ENCODE assay signal across 1 cellular context in the genomic region with DNA sequence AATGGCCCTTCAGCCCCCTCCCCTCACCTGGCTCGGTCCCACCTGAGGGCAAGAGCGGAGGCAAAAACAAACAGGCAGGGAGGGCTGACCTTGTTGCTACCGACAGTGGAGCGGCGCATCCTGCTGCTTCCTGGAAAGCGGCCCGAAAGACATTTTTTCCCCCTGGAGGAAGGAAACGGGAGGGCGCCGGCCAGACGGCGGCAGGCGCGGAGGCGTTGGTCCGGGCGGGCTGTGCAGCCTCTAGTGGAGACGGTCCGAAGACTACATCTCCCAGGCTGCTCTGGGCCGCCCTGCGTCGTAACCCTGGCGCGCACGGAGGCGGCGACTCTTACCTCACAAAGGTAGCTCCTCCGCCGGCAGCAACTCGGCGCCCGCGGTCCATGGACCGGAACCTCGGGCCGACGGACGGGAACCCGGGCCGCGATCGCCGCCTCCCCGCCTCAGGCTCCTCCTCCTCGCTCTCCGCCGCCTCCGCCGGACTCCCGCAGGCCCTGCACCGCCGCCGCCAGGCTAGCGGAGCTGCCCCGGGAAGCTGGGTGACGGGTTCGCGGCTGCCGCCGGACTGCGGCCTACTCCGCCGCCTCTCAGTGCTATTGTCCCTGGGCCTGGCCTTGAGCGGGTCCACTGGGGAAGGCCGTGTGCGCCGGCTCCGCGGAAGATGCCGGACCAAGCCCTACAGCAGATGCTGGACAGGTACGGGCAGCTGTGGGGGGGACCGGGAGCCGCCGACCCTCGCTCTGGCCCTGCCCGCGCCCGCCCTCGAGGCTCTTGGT.
TF ChIP-seq lines count a peak whose summit lies in the region.

TSS of gene CPEB3 (minus strand) at position 242 of the 773 bp plus-strand sequence. CDS start 50,728 bp downstream, outside the sequence.
A gene with protein sequence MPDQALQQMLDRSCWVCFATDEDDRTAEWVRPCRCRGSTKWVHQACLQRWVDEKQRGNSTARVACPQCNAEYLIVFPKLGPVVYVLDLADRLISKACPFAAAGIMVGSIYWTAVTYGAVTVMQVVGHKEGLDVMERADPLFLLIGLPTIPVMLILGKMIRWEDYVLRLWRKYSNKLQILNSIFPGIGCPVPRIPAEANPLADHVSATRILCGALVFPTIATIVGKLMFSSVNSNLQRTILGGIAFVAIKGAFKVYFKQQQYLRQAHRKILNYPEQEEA (plus strand): TSS at position 331 of the 773 bp plus-strand sequence. CDS start 328 bp downstream, at position 659.

TF ChIP-seq in H1, 55 proteins besides CTCF, POLR2A, EP300 and RAD21:
- TF ChIP-seq SIX5 (IDR thresholded peaks at IDR 0.05; ENCODE audit: low read depth, low read length) = peak; percentile 76
- peak; percentile 84; the same call in 1 of the 2 replicates for TF ChIP-seq TBP (IDR thresholded peaks at IDR 0.05; ENCODE audit: low read depth, low read length)
- peak; percentile 30 for TF ChIP-seq EZH2 (IDR thresholded peaks at IDR 0.05; ENCODE audit: low read depth, low read length, severe bottlenecking)
- TF ChIP-seq SIN3A (conservative IDR thresholded peaks at IDR 0.05 in 1 of 2, IDR thresholded peaks at IDR 0.05 in 1 of 2; ENCODE audit: low read depth in 1 of 2, low read length in 2 of 2) = peak in 1 of 2 experiments; percentile 88; a peak in 1 of 4 replicates
- TF ChIP-seq GABPA (IDR thresholded peaks at IDR 0.05; ENCODE audit: borderline replicate concordance, insufficient read depth, low read length) = peak; percentile 55; the same call in 1 of the 2 replicates
- no peak for TF ChIP-seq USF2 (IDR thresholded peaks at IDR 0.05; ENCODE audit: low read length)
- TF ChIP-seq SIRT6 (IDR thresholded peaks at IDR 0.05; ENCODE audit: low read length) = no peak
- peak; percentile 58; the same call in 1 of the 2 replicates for TF ChIP-seq SP1 (IDR thresholded peaks at IDR 0.05; ENCODE audit: low read depth, low read length)
- peak; percentile 98 for TF ChIP-seq CREB1 (IDR thresholded peaks at IDR 0.05)
- 0 out of 2 replicates have a peak, but pooled peaks have one; percentile 44 for TF ChIP-seq KDM5A (IDR thresholded peaks at IDR 0.05; ENCODE audit: low read length)
- TF ChIP-seq ZNF274 (IDR thresholded peaks at IDR 0.05; ENCODE audit: borderline replicate concordance, extremely low read depth, low read length) = no peak
- no peak for TF ChIP-seq FOSL1 (IDR thresholded peaks at IDR 0.05; ENCODE audit: insufficient read depth, low read depth, low read length)
- peak; percentile 83 for TF ChIP-seq ASH2L (IDR thresholded peaks at IDR 0.05; ENCODE audit: low read length)
- TF ChIP-seq PHF8 (conservative IDR thresholded peaks at IDR 0.05; ENCODE audit: low read depth, low read length) = peak; percentile 89
- TF ChIP-seq TEAD4 (IDR thresholded peaks at IDR 0.05; ENCODE audit: low read depth, low read length) = 0 out of 2 replicates have a peak, but pooled peaks have one; percentile 9
- TF ChIP-seq, protein P1, sequence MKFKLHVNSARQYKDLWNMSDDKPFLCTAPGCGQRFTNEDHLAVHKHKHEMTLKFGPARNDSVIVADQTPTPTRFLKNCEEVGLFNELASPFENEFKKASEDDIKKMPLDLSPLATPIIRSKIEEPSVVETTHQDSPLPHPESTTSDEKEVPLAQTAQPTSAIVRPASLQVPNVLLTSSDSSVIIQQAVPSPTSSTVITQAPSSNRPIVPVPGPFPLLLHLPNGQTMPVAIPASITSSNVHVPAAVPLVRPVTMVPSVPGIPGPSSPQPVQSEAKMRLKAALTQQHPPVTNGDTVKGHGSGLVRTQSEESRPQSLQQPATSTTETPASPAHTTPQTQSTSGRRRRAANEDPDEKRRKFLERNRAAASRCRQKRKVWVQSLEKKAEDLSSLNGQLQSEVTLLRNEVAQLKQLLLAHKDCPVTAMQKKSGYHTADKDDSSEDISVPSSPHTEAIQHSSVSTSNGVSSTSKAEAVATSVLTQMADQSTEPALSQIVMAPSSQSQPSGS (IDR thresholded peaks at IDR 0.05; ENCODE audit: low read length) = peak; percentile 47; the same call in 1 of the 2 replicates
- TF ChIP-seq TAF1 (IDR thresholded peaks at IDR 0.05; ENCODE audit: low read depth, low read length) = peak; percentile 76; the same call in 1 of the 2 replicates
- TF ChIP-seq JUND (IDR thresholded peaks at IDR 0.05; ENCODE audit: low read length) = no peak
- no peak for TF ChIP-seq HDAC6 (IDR thresholded peaks at IDR 0.05; ENCODE audit: low read depth, low read length)
- TF ChIP-seq CHD2 (IDR thresholded peaks at IDR 0.05; ENCODE audit: low read length) = 0 out of 2 replicates have a peak, but pooled peaks have one; percentile 32
- peak; percentile 60; the same call in 1 of the 2 replicates for TF ChIP-seq YY1 (IDR thresholded peaks at IDR 0.05; ENCODE audit: low read depth, low read length)
- TF ChIP-seq SRF (IDR thresholded peaks at IDR 0.05; ENCODE audit: low read depth, low read length) = peak; percentile 73
- peak; percentile 69; the same call in 1 of the 2 replicates for TF ChIP-seq POLR2AphosphoS5 (IDR thresholded peaks at IDR 0.05; ENCODE audit: low read depth, low read length)
- TF ChIP-seq RBBP5 (IDR thresholded peaks at IDR 0.05; ENCODE audit: borderline replicate concordance, low read depth, low read length) = peak; percentile 89; the same call in 1 of the 2 replicates
- TF ChIP-seq, protein P2, sequence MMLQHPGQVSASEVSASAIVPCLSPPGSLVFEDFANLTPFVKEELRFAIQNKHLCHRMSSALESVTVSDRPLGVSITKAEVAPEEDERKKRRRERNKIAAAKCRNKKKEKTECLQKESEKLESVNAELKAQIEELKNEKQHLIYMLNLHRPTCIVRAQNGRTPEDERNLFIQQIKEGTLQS (IDR thresholded peaks at IDR 0.05; ENCODE audit: insufficient read depth, low read depth, low read length) = peak; percentile 78
- peak; percentile 89 for TF ChIP-seq EGR1 (IDR thresholded peaks at IDR 0.05; ENCODE audit: borderline replicate concordance, low read depth, low read length)
- TF ChIP-seq KDM4A (IDR thresholded peaks at IDR 0.05; ENCODE audit: low read depth, low read length, severe bottlenecking) = peak; percentile 90
